Comparison of ENCODE assay signal across 6 cellular contexts in genomic region chr16:4045561-4045960, GRCh38.
A peak's percentile ranks its signal among the peaks of the same experiment; 100 is the strongest.
DNase-seq lines count a peak whose midpoint lies in the region; ATAC-seq and TF ChIP-seq lines count a peak whose summit lies in the region.
"Not testable (repeated sequence)": the region's sequence is repeated elsewhere in the genome, so short reads cannot be mapped to it uniquely, and the experiment has no call there.

No MANE protein-coding gene starts in this region.

- TF ChIP-seq CTCF in C4-2B (conservative IDR thresholded peaks at IDR 0.05); MCF 10A (IDR thresholded peaks at IDR 0.05; ENCODE audit: unreplicated experiment); spleen (IDR thresholded peaks at IDR 0.05 in 8 of 11, conservative IDR thresholded peaks at IDR 0.05 in 3 of 11): not testable (repeated sequence)

- H3K27ac ChIP-seq in C4-2B: peak overlapping the region; percentile 55
- H3K27ac ChIP-seq in spleen: not testable (repeated sequence)

- H3K36me3 ChIP-seq in spleen: not testable (repeated sequence)

- TF ChIP-seq POLR2A in spleen (IDR thresholded peaks at IDR 0.05): not testable (repeated sequence)

- CTCF ChIA-PET in MCF 10A (lab: Yijun Ruan, JAX): not testable (repeated sequence)

- DNase-seq in activated CD8-positive, alpha-beta memory T cell treated with anti-CD3 and anti-CD28 coated beads, Interleukin-2, amount 50 U/mL, for 48 hours: peak; percentile 15
- not testable (repeated sequence) for DNase-seq in MCF 10A (ENCODE audit: unreplicated experiment)
- DNase-seq in left lobe of liver (ENCODE audit: low spot score): peak; percentile 8
- DNase-seq in spleen: peak; percentile 14
- peak; percentile 4 for DNase-seq in ureter (ENCODE audit: low spot score)

- BruUV-seq in MCF 10A (replicated peaks; lab: Mats Ljungman, UMichigan): not testable (repeated sequence)

- H3K36me3 Mint-ChIP-seq in MCF 10A (ENCODE audit: insufficient read depth, unreplicated experiment): not testable (repeated sequence)

- not testable (repeated sequence) for H3K4me1 Mint-ChIP-seq in MCF 10A (ENCODE audit: insufficient read depth, unreplicated experiment)

- not testable (repeated sequence) for H3K4me1 ChIP-seq in spleen

- ATAC-seq in left lobe of liver: not testable (repeated sequence)

- 86 to 95% (median 90%) methylated on average over 5 to 6 of the region's 6 CpGs for WGBS in spleen, 5 donors

- peak overlapping the region; percentile 49 for H3K27ac Mint-ChIP-seq in MCF 10A (ENCODE audit: low read depth, unreplicated experiment)

- not testable (repeated sequence) for H3K9me3 ChIP-seq in spleen

- H3K27me3 Mint-ChIP-seq in MCF 10A (ENCODE audit: insufficient read depth, unreplicated experiment): not testable (repeated sequence)

- not testable (repeated sequence) for H3K9me3 Mint-ChIP-seq in MCF 10A (ENCODE audit: unreplicated experiment)

- H3K4me3 ChIP-seq in spleen: not testable (repeated sequence)

- intact Hi-C loops in MCF 10A (cut with micrococcal nuclease); spleen (cut with DNase I; ENCODE audit: low total_unique reads): not testable (repeated sequence)

- POLR2A ChIA-PET in MCF 10A (lab: Yijun Ruan, JAX): interaction anchor here (0.6 kb wide), 1 partner anchor 131 kb away, joined by 3 read pairs; no protein-coding TSS in a partner anchor

- not testable (repeated sequence) for H3K4me3 Mint-ChIP-seq in MCF 10A (ENCODE audit: unreplicated experiment)

- H3K27me3 ChIP-seq in spleen (replicated peaks in 1 of 7): not testable (repeated sequence)
